In genomic region chr19:55855160-55855559, GRCh38 we compare ENCODE assay signal across 26 cellular contexts.
"Had no signal": no experiment of that assay in that cellular context is flagged by ENCODE, and none has a peak within 500 bp of the region (broad histone marks: within the 10 kb centered on the region; RNA-seq: fewer than 3 reads in every experiment).

No MANE protein-coding gene starts in this region.

- H3K9me3 ChIP-seq: pancreas, testis, uterus had no signal

- H3K27me3 Mint-ChIP-seq: activated CD4-positive, alpha-beta T cell treated with anti-CD3 and anti-CD28 coated beads, Interleukin-2, amount 10 ng/mL, durations not matched to agents 7 days and 5 days; T-helper 17 cell had no signal

- H3K36me3 Mint-ChIP-seq: brain, natural killer cell had no signal

- DNase-seq: activated CD4-positive, alpha-beta T cell treated with anti-CD3 and anti-CD28 coated beads, Interleukin-2, amount 10 ng/mL, durations not matched to agents 7 days and 5 days; activated CD8-positive, alpha-beta T cell treated with anti-CD3 and anti-CD28 coated beads, Interleukin-2, amount 10 ng/mL, durations not matched to agents 7 days and 5 days; activated gamma-delta T cell; aorta; caudate nucleus; dermis blood vessel endothelial cell; effector CD8-positive, alpha-beta T cell; erythroblast; foreskin fibroblast; kidney; natural killer cell; pancreas; right cardiac atrium; stimulated activated CD4-positive, alpha-beta T cell treated with anti-CD3 and anti-CD28 coated beads, Interleukin-1b, Interleukin-23, amount 100 ng/mL, for 48 hours; T-helper 17 cell; testis; trophoblast cell; uterus had no signal

- H3K4me3 ChIP-seq: lung, pancreas, skin epidermis, testis, uterus had no signal

- H3K4me3 Mint-ChIP-seq: activated CD4-positive, alpha-beta T cell treated with anti-CD3 and anti-CD28 coated beads, Interleukin-2, amount 10 ng/mL, durations not matched to agents 7 days and 5 days; activated CD8-positive, alpha-beta T cell treated with anti-CD3 and anti-CD28 coated beads, Interleukin-2, amount 10 ng/mL, durations not matched to agents 7 days and 5 days; activated T-helper 1 cell treated with anti-CD3 and anti-CD28 coated beads, Interleukin-12 subunit alpha, Interleukin-12 subunit beta, Interleukin-2, Interleukin-4 antibody, amounts not matched to agents 30 ng/mL and 10 ng/mL and 1 ng/mL, durations not matched to agents 14 hours and 24 hours and 36 hours; brain; mesothelial cell of epicardium; natural killer cell; T-helper 17 cell had no signal

- H3K27me3 ChIP-seq: pancreas, testis, uterus had no signal

- H3K27ac ChIP-seq: pancreas, skin epidermis, testis, uterus had no signal

- H3K4me1 Mint-ChIP-seq: activated CD4-positive, alpha-beta T cell treated with anti-CD3 and anti-CD28 coated beads, Interleukin-2, amount 10 ng/mL, durations not matched to agents 7 days and 5 days; brain; mesothelial cell of epicardium; natural killer cell; T-helper 17 cell had no signal

- ATAC-seq: activated CD4-positive, CD25-positive, alpha-beta regulatory T cell treated with anti-CD3 and anti-CD28 coated beads, Interleukin-2, amount 50 U/mL, for 24 hours; activated CD8-positive, alpha-beta T cell treated with anti-CD3 and anti-CD28 coated beads, Interleukin-2, amount 10 ng/mL, durations not matched to agents 7 days and 5 days; activated naive CD4-positive, alpha-beta T cell treated with anti-CD3 and anti-CD28 coated beads, Interleukin-2, amount 50 U/mL, for 72 hours; left lobe of liver; natural killer cell; pancreas; right cardiac atrium; T-helper 17 cell had no signal

- H3K4me1 ChIP-seq: pancreas, testis, uterus had no signal

- H3K27ac Mint-ChIP-seq: activated CD4-positive, alpha-beta T cell treated with anti-CD3 and anti-CD28 coated beads, Interleukin-2, amount 10 ng/mL, durations not matched to agents 7 days and 5 days; activated CD8-positive, alpha-beta T cell treated with anti-CD3 and anti-CD28 coated beads, Interleukin-2, amount 10 ng/mL, durations not matched to agents 7 days and 5 days; activated naive CD4-positive, alpha-beta T cell treated with anti-CD3 and anti-CD28 coated beads, Interleukin-2, amount 50 U/mL, for 72 hours; activated T-helper 1 cell treated with anti-CD3 and anti-CD28 coated beads, Interleukin-12 subunit alpha, Interleukin-12 subunit beta, Interleukin-2, Interleukin-4 antibody, amounts not matched to agents 30 ng/mL and 10 ng/mL and 1 ng/mL, durations not matched to agents 14 hours and 24 hours and 36 hours; brain; mesothelial cell of epicardium; natural killer cell; T-helper 17 cell had no signal

- H3K36me3 ChIP-seq: pancreas, uterus had no signal
